Comparison of ENCODE assay signal across 30 cellular contexts in genomic region chr16:81855552-81856153, GRCh38.
DNase-seq lines count a peak whose midpoint lies in the region; ATAC-seq, FAIRE-seq and TF ChIP-seq lines count a peak whose summit lies in the region.
"Had no signal": no experiment of that assay in that cellular context is flagged by ENCODE, and none has a peak within 500 bp of the region (broad histone marks: within the 10 kb centered on the region; RNA-seq: fewer than 3 reads in every experiment).

No MANE protein-coding gene starts in this region.

- H3K9ac ChIP-seq in HepG2 (ENCODE audit: insufficient read depth, low read depth, low read length) = no peak overlapping the region
- no peak overlapping the region for H3K9ac ChIP-seq in K562 (ENCODE audit: insufficient read depth in 1 of 2, low read depth in 2 of 2, low read length in 2 of 2)
- H3K9ac ChIP-seq in neuronal stem cell (ENCODE audit: low read depth, low read length, poor library complexity) = no peak overlapping the region

- H2BK12ac ChIP-seq in neuronal stem cell (ENCODE audit: low read length) = no peak overlapping the region

- H3K14ac ChIP-seq in neuronal stem cell (ENCODE audit: low read length) = no peak overlapping the region

- H2AK5ac ChIP-seq in neuronal stem cell (ENCODE audit: low read depth, low read length) = no peak overlapping the region

- ATAC-seq in HepG2 = no peak
- no peak for ATAC-seq in right lobe of liver
- ATAC-seq in K562 = peak; percentile 56; the same call in 2 of the 3 replicates
- ATAC-seq in stimulated activated memory B cell treated with anti-CD40 and anti-IgM and Interleukin-4, amounts not matched to agents 10 μg/mL and 1 μg/mL and 100 μg/mL, for 72 hours = no peak
- no peak for ATAC-seq in HG02970 (IDR thresholded peaks at IDR 0.05; ENCODE audit: low FRiP score, unreplicated experiment)
- ATAC-seq: HCT116, left colon, right cardiac atrium, Right ventricle myocardium inferior had no signal

- H2AFZ ChIP-seq in HepG2 (ENCODE audit: low read length) (no peak overlapping the region), K562 (ENCODE audit: low read depth, low read length) (no peak overlapping the region), neuronal stem cell (ENCODE audit: low read length) (no peak overlapping the region)

- no peak for FAIRE-seq in HepG2 (lab: Jason Lieb, UNC)
- no peak for FAIRE-seq in K562 (lab: Jason Lieb, UNC)
- FAIRE-seq: A204.1 had no signal

- peaks cover 3 to 30% of the 10 kb centered on the region in 2 experiments; a peak in 3 of 5 replicates for H3K27me3 ChIP-seq in HepG2 (ENCODE audit: control insufficient read depth in 1 of 2, insufficient read depth in 2 of 2, low read length in 2 of 2)
- no peaks in the 10 kb centered on the region for H3K27me3 ChIP-seq in right lobe of liver
- peaks cover 14 to 32% of the 10 kb centered on the region in 2 experiments for H3K27me3 ChIP-seq in K562 (ENCODE audit: control insufficient read depth in 2 of 2, insufficient read depth in 2 of 2, low read length in 2 of 2)
- peaks cover 0 to 6% (median 0%) of the 10 kb centered on the region in 3 experiments for H3K27me3 ChIP-seq in neuronal stem cell (ENCODE audit: control insufficient read depth in 3 of 3, insufficient read depth in 3 of 3, low read depth in 1 of 3, low read length in 3 of 3)
- H3K27me3 ChIP-seq: ascending aorta, thyroid gland, vagina had no signal

- no peak overlapping the region for H4K8ac ChIP-seq in neuronal stem cell (ENCODE audit: low read depth, low read length)

- POLR2A ChIA-PET in HepG2 (lab: Yijun Ruan, JAX) = no interaction called here
- POLR2A ChIA-PET in K562 (lab: Yijun Ruan, JAX) = interaction anchor here (0.5 to 2.1 kb wide), 8 partner anchors 10 to 1302 kb away, joined by 3 to 12 read pairs (median 3); partner anchors contain the start of gene GAN

- H3K18ac ChIP-seq in neuronal stem cell (ENCODE audit: low read length) = no peak overlapping the region

- intact Hi-C loops in HepG2 (cut with micrococcal nuclease; ENCODE audit: unreplicated experiment) = no loop called here
- intact Hi-C loops in right lobe of liver (cut with DNase I) = no loop called here
- intact Hi-C loops in K562 (cut with micrococcal nuclease) = no loop called here

- H3K27ac Mint-ChIP-seq in stimulated activated memory B cell treated with anti-CD40 and anti-IgM and Interleukin-4, amounts not matched to agents 10 μg/mL and 1 μg/mL and 100 μg/mL, for 72 hours = peak overlapping the region; percentile 51
- H3K27ac Mint-ChIP-seq: activated naive CD8-positive, alpha-beta T cell treated with anti-CD3 and anti-CD28 coated beads for 36 hours; T-helper 2 cell treated with Interferon-gamma antibody and Interleukin-4, amounts not matched to agents 5 μg/mL and 100 μg/mL, for 36 hours had no signal

- no peak overlapping the region for H3K4me2 ChIP-seq in HepG2 (ENCODE audit: low read depth, low read length)
- H3K4me2 ChIP-seq in K562 (ENCODE audit: insufficient read depth, low read length) = no peak overlapping the region
- H3K4me2 ChIP-seq in neuronal stem cell (ENCODE audit: insufficient read depth, low read length, poor library complexity, severe bottlenecking) = no peak overlapping the region

- no peak overlapping the region for H2BK120ac ChIP-seq in neuronal stem cell (ENCODE audit: low read depth, low read length)

- H3K36me3 Mint-ChIP-seq in stimulated activated memory B cell treated with anti-CD40 and anti-IgM and Interleukin-4, amounts not matched to agents 10 μg/mL and 1 μg/mL and 100 μg/mL, for 72 hours = peaks cover 59% of the 10 kb centered on the region
- H3K36me3 Mint-ChIP-seq: activated naive CD8-positive, alpha-beta T cell treated with anti-CD3 and anti-CD28 coated beads for 36 hours had no signal

- TF ChIP-seq POLR2A in HepG2 (IDR thresholded peaks at IDR 0.05; ENCODE audit: insufficient read depth in 1 of 2, low read depth in 2 of 2, low read length in 2 of 2) = no peak
- TF ChIP-seq POLR2A in right lobe of liver (IDR thresholded peaks at IDR 0.05) = no peak
- no peak for TF ChIP-seq POLR2A in NB4 (IDR thresholded peaks at IDR 0.05; ENCODE audit: extremely low read depth, insufficient read length)
- no peak for TF ChIP-seq POLR2A in K562 (conservative IDR thresholded peaks at IDR 0.05)

- H3K4ac ChIP-seq in neuronal stem cell (ENCODE audit: low read length) = no peak overlapping the region

- TF ChIP-seq CTCF in HepG2 (CRISPR knock-in tag; IDR thresholded peaks at IDR 0.05) = peak; percentile 12; the same call in 1 of the 2 replicates
- no peak for TF ChIP-seq CTCF in right lobe of liver (IDR thresholded peaks at IDR 0.05)
- peak; percentile 17 for TF ChIP-seq CTCF in NB4 (IDR thresholded peaks at IDR 0.05; ENCODE audit: low read depth, low read length)
- peak in 1 of 3 experiments; percentile 17; a peak in 1 of 6 replicates for TF ChIP-seq CTCF in K562 (IDR thresholded peaks at IDR 0.05 in 2 of 3, conservative IDR thresholded peaks at IDR 0.05 in 1 of 3; ENCODE audit: insufficient read depth in 2 of 3, low read depth in 1 of 3, low read length in 3 of 3)

- no peaks in the 10 kb centered on the region for H3K4me1 ChIP-seq in HepG2 (ENCODE audit: insufficient read depth, low read length)
- H3K4me1 ChIP-seq in right lobe of liver = no peaks in the 10 kb centered on the region
- no peaks in the 10 kb centered on the region for H3K4me1 ChIP-seq in K562 (replicated peaks in 1 of 2; ENCODE audit: control insufficient read depth in 2 of 2, insufficient read depth in 2 of 2, low read length in 2 of 2)
- no peaks in the 10 kb centered on the region for H3K4me1 ChIP-seq in neuronal stem cell (ENCODE audit: control insufficient read depth in 2 of 2, insufficient read depth in 1 of 2, low read depth in 1 of 2, low read length in 2 of 2)
- H3K4me1 ChIP-seq: ascending aorta, thyroid gland, vagina had no signal

- no peak overlapping the region for H2BK5ac ChIP-seq in neuronal stem cell (ENCODE audit: low read length)

- H3K9me3 ChIP-seq in HepG2 (ENCODE audit: low read length) (no peaks in the 10 kb centered on the region), right lobe of liver (no peaks in the 10 kb centered on the region), K562 (replicated peaks; ENCODE audit: control insufficient read depth, insufficient read depth, low read depth, low read length) (no peaks in the 10 kb centered on the region), neuronal stem cell (replicated peaks in 1 of 2; ENCODE audit: control insufficient read depth in 2 of 2, insufficient read depth in 1 of 2, low read depth in 1 of 2, low read length in 2 of 2) (peaks cover 0 to 1% of the 10 kb centered on the region in 2 donors)
- H3K9me3 ChIP-seq: ascending aorta, thyroid gland, vagina had no signal

- BruUV-seq in HepG2 (replicated peaks; lab: Mats Ljungman, UMichigan) = no TSS peak
- BruUV-seq in K562 (replicated peaks; lab: Mats Ljungman, UMichigan) = no TSS peak

- H3K36me3 ChIP-seq in HepG2 (replicated peaks in 1 of 2; ENCODE audit: control insufficient read depth in 1 of 2, insufficient read depth in 2 of 2, low read length in 2 of 2) (no peaks in the 10 kb centered on the region), right lobe of liver (no peaks in the 10 kb centered on the region), K562 (ENCODE audit: control insufficient read depth, insufficient read depth, low read length) (no peaks in the 10 kb centered on the region), neuronal stem cell (replicated peaks in 1 of 2; ENCODE audit: control insufficient read depth in 2 of 2, insufficient read depth in 2 of 2, low read length in 2 of 2) (no peaks in the 10 kb centered on the region)
- H3K36me3 ChIP-seq: ascending aorta, thyroid gland, vagina had no signal

- H3K9me1 ChIP-seq in K562 (ENCODE audit: control insufficient read depth, insufficient read depth, low read length) = no peaks in the 10 kb centered on the region

- H2BK15ac ChIP-seq in neuronal stem cell (ENCODE audit: low read length) = no peak overlapping the region

- no peaks in the 10 kb centered on the region for H3K9me3 Mint-ChIP-seq in stimulated activated memory B cell treated with anti-CD40 and anti-IgM and Interleukin-4, amounts not matched to agents 10 μg/mL and 1 μg/mL and 100 μg/mL, for 72 hours
- H3K9me3 Mint-ChIP-seq: activated naive CD8-positive, alpha-beta T cell treated with anti-CD3 and anti-CD28 coated beads for 36 hours; T-helper 2 cell treated with Interferon-gamma antibody and Interleukin-4, amounts not matched to agents 5 μg/mL and 100 μg/mL, for 36 hours had no signal

- in situ Hi-C loops in HepG2 (cut with HindIII; ENCODE audit: extremely low pct_ligation_motif_present, low pct_unique_long_range_greater_than_20kb) = no loop called here
- in situ Hi-C loops in K562 (cut with MboI) = no loop called here

- CTCF ChIA-PET in HepG2 (lab: Yijun Ruan, JAX; ENCODE audit: low intra/inter-chr PET ratio, low total read pairs) (no interaction called here), K562 (lab: Yijun Ruan, JAX; ENCODE audit: low intra/inter-chr PET ratio) (no interaction called here)

- DNase-seq in HepG2 (ENCODE audit: low spot score) (no peak), right lobe of liver (no peak), NB4 (ENCODE audit: low read depth) (peak; percentile 31), K562 (ENCODE audit: extremely low read depth in 1 of 4, low spot score in 3 of 4) (no peak), neuronal stem cell (ENCODE audit: low spot score) (no peak), retina (no peak)
- DNase-seq: activated CD4-positive, alpha-beta T cell treated with anti-CD3 and anti-CD28 coated beads for 48 hours; activated CD8-positive, alpha-beta memory T cell treated with anti-CD3 and anti-CD28 coated beads for 24 hours; activated effector memory CD4-positive, alpha-beta T cell treated with Interleukin-2 at 50 U/mL for 16 hours; activated naive CD8-positive, alpha-beta T cell treated with anti-CD3 and anti-CD28 coated beads for 36 hours; activated T-cell treated with anti-CD3 and anti-CD28 coated beads for 4 hours; effector memory CD4-positive, alpha-beta T cell; hippocampal formation; left colon; NCI-H1048; NCI-H2107; NCI-H446; posterior cingulate gyrus; right cardiac atrium; thyroid gland had no signal

- no peaks in the 10 kb centered on the region for H3K27me3 Mint-ChIP-seq in stimulated activated memory B cell treated with anti-CD40 and anti-IgM and Interleukin-4, amounts not matched to agents 10 μg/mL and 1 μg/mL and 100 μg/mL, for 72 hours
- H3K27me3 Mint-ChIP-seq: activated naive CD8-positive, alpha-beta T cell treated with anti-CD3 and anti-CD28 coated beads for 36 hours had no signal

- TF ChIP-seq EP300 in HepG2 (IDR thresholded peaks at IDR 0.05; ENCODE audit: low read depth in 2 of 2, low read length in 2 of 2) = no peak
- TF ChIP-seq EP300 in HepG2 (CRISPR knock-in tag; IDR thresholded peaks at IDR 0.05; ENCODE audit: borderline replicate concordance) = no peak
- no peak for TF ChIP-seq EP300 in K562 (IDR thresholded peaks at IDR 0.05; ENCODE audit: low read length)

- H3K4me3 ChIP-seq in HepG2 (replicated peaks in 1 of 3; ENCODE audit: insufficient read depth in 1 of 3, low read depth in 2 of 3, low read length in 3 of 3) = no peak overlapping the region
- H3K4me3 ChIP-seq in right lobe of liver = no peak overlapping the region
- H3K4me3 ChIP-seq in NB4 (ENCODE audit: low read depth, low read length) = no peak overlapping the region
- no peak overlapping the region for H3K4me3 ChIP-seq in K562
- H3K4me3 ChIP-seq in neuronal stem cell (ENCODE audit: low read length in 2 of 2) = no peak overlapping the region
- H3K4me3 ChIP-seq: ascending aorta, coronary artery, thyroid gland, vagina had no signal

- no peaks in the 10 kb centered on the region for H4K20me1 ChIP-seq in HepG2 (ENCODE audit: insufficient read depth, low read length)
- H4K20me1 ChIP-seq in K562 (replicated peaks; ENCODE audit: control insufficient read depth, insufficient read depth, low read length) = peaks cover 6% of the 10 kb centered on the region; the same call in 1 of the 2 replicates

- H3K79me2 ChIP-seq in HepG2 (ENCODE audit: insufficient read depth, low read length) (no peaks in the 10 kb centered on the region), K562 (ENCODE audit: control insufficient read depth, insufficient read depth, low read length) (no peaks in the 10 kb centered on the region)

- no peak overlapping the region for H3K23ac ChIP-seq in neuronal stem cell (ENCODE audit: low read depth, low read length, poor library complexity)

- no peaks in the 10 kb centered on the region for H3K79me1 ChIP-seq in neuronal stem cell (ENCODE audit: low read depth, low read length)

- TF ChIP-seq RAD21 in HepG2 (CRISPR knock-in tag; IDR thresholded peaks at IDR 0.05) = no peak
- TF ChIP-seq RAD21 in K562 (CRISPR knock-in tag; conservative IDR thresholded peaks at IDR 0.05 in 1 of 2, IDR thresholded peaks at IDR 0.05 in 1 of 2) = peak in 1 of 2 experiments; percentile 26; a peak in 1 of 4 replicates

- no peak overlapping the region for H3K4me3 Mint-ChIP-seq in stimulated activated memory B cell treated with anti-CD40 and anti-IgM and Interleukin-4, amounts not matched to agents 10 μg/mL and 1 μg/mL and 100 μg/mL, for 72 hours
- H3K4me3 Mint-ChIP-seq: activated naive CD8-positive, alpha-beta T cell treated with anti-CD3 and anti-CD28 coated beads for 36 hours; T-helper 2 cell treated with Interferon-gamma antibody and Interleukin-4, amounts not matched to agents 5 μg/mL and 100 μg/mL, for 36 hours had no signal

- H3K27ac ChIP-seq in HepG2 (ENCODE audit: extremely low read length, insufficient read depth, low read length) (no peak overlapping the region), right lobe of liver (no peak overlapping the region), K562 (ENCODE audit: extremely low read depth, low read depth, low read length) (no peak overlapping the region), neuronal stem cell (replicated peaks; ENCODE audit: low read length) (no peak overlapping the region)
- H3K27ac ChIP-seq: ascending aorta, coronary artery, thyroid gland, vagina, VCaP had no signal

- 25% methylated on average over 8 of the region's 8 CpGs for WGBS in HepG2 (ENCODE audit: low lambda C conversion rate)
- WGBS in right lobe of liver (ENCODE audit: insufficient coverage, low coverage, low lambda C conversion rate, missing lambda C conversion rate) = 81% methylated on average over 5 of the region's 8 CpGs
- WGBS in K562 (ENCODE audit: insufficient coverage, low coverage, missing lambda C conversion rate) = 3% methylated on average over 8 of the region's 8 CpGs
- no CpG with 5 or more reads among the region's 8 CpGs for WGBS in neuronal stem cell (ENCODE audit: extremely low coverage in 2 of 2, insufficient read length in 2 of 2, insufficient replicate concordance in 1 of 2), 2 donors

- peaks cover 47% of the 10 kb centered on the region for H3K4me1 Mint-ChIP-seq in stimulated activated memory B cell treated with anti-CD40 and anti-IgM and Interleukin-4, amounts not matched to agents 10 μg/mL and 1 μg/mL and 100 μg/mL, for 72 hours
- H3K4me1 Mint-ChIP-seq: activated naive CD8-positive, alpha-beta T cell treated with anti-CD3 and anti-CD28 coated beads for 36 hours had no signal

- no peak overlapping the region for H4K91ac ChIP-seq in neuronal stem cell (ENCODE audit: low read depth, low read length, poor library complexity)

Comparison
In these comparisons a context has a peak if more than half of its experiments do, and no peak if none do; other contexts are left out.
1. CTCF ChIP-seq: peak in HepG2 (single experiment) and NB4 (single experiment); none in right lobe of liver (0 of 4).